ENCODE assay signal across 24 cellular contexts in genomic region chr7:2131341-2131740, GRCh38.
DNase-seq lines count a peak whose midpoint lies in the region; ATAC-seq and TF ChIP-seq lines count a peak whose summit lies in the region.
"Had no signal": no experiment of that assay in that cellular context is flagged by ENCODE, and none has a peak within 500 bp of the region (broad histone marks: within the 10 kb centered on the region; RNA-seq: fewer than 3 reads in every experiment).

No MANE protein-coding gene starts in this region.

- H3K27me3 Mint-ChIP-seq in glutamatergic neuron (ENCODE audit: unreplicated experiment), result peaks cover 5% of the 10 kb centered on the region
- H3K27me3 Mint-ChIP-seq: CD4-positive, alpha-beta T cell had no signal

- H3K9ac ChIP-seq in NT2/D1 (ENCODE audit: insufficient read length, low read depth), result no peak overlapping the region
- H3K9ac ChIP-seq: GM23248, KMS-11 had no signal

- DNase-seq in BE2C (peak; percentile 60), NT2/D1 (ENCODE audit: low read depth, low spot score) (peak; percentile 25), glutamatergic neuron (peak; percentile 66), retina (peak; percentile 34), SKM-1 (lab: John Stamatoyannopoulos, UW; ENCODE audit: unreplicated experiment) (no peak), GM20000 (ENCODE audit: low spot score) (no peak)
- no peak for DNase-seq in stimulated activated CD4-positive, alpha-beta T cell treated with anti-CD3 and anti-CD28 coated beads, Interleukin-4, amount 100 ng/mL, for 4 hours
- DNase-seq: CD4-positive, alpha-beta T cell; COR-L47; DMS79 treated with DMSO at 0.1 percent for 48 hours; GM23248; HCEC 1CT; IMR-90; NCI-H1105; NCI-H2029 treated with DMSO at 0.1 percent for 48 hours; NCI-H2171; NCI-H345; NCI-H524; NCI-H82; Peyer's patch; SJCRH30 had no signal

- H3K9me3 ChIP-seq in BE2C (no peaks in the 10 kb centered on the region), NT2/D1 (ENCODE audit: insufficient read depth, low read length) (no peaks in the 10 kb centered on the region; the same call in 1 of the 2 replicates)
- H3K9me3 ChIP-seq: Peyer's patch, SJCRH30 had no signal

- H3K36me3 ChIP-seq in BE2C, result peaks cover 13% of the 10 kb centered on the region
- H3K36me3 ChIP-seq in NT2/D1 (ENCODE audit: insufficient read depth, insufficient read length, low read length), result peaks cover 76% of the 10 kb centered on the region
- H3K36me3 ChIP-seq: SJCRH30 had no signal

- ATAC-seq in HG03139 (IDR thresholded peaks at IDR 0.05; ENCODE audit: unreplicated experiment), result no peak
- ATAC-seq: GM12878 had no signal

- H3K4me1 ChIP-seq in BE2C (peaks cover 6% of the 10 kb centered on the region), NT2/D1 (ENCODE audit: insufficient read depth, insufficient read length) (peaks cover 4% of the 10 kb centered on the region)
- H3K4me1 ChIP-seq: Peyer's patch had no signal

- H3K27ac Mint-ChIP-seq in glutamatergic neuron (ENCODE audit: unreplicated experiment), result no peak overlapping the region
- H3K27ac Mint-ChIP-seq: CD4-positive, alpha-beta T cell had no signal

- TF ChIP-seq CTCF in BE2C (IDR thresholded peaks at IDR 0.05; ENCODE audit: low read depth, low read length) (no peak), glutamatergic neuron (IDR thresholded peaks at IDR 0.05; ENCODE audit: partially characterized antibody, unreplicated experiment) (no peak), GM20000 (IDR thresholded peaks at IDR 0.05; ENCODE audit: extremely low read depth, missing control alignments) (no peak)

- peaks cover 16% of the 10 kb centered on the region for H3K9me3 Mint-ChIP-seq in glutamatergic neuron (ENCODE audit: unreplicated experiment)
- H3K9me3 Mint-ChIP-seq: CD4-positive, alpha-beta T cell had no signal

- no peaks in the 10 kb centered on the region for H3K27me3 ChIP-seq in BE2C
- no peaks in the 10 kb centered on the region for H3K27me3 ChIP-seq in NT2/D1 (ENCODE audit: insufficient read depth, insufficient read length)
- H3K27me3 ChIP-seq: Peyer's patch, SJCRH30 had no signal

- peaks cover 17% of the 10 kb centered on the region for H3K36me3 Mint-ChIP-seq in glutamatergic neuron (ENCODE audit: unreplicated experiment)

- peaks cover 42% of the 10 kb centered on the region for H3K4me1 Mint-ChIP-seq in glutamatergic neuron (ENCODE audit: low read depth, unreplicated experiment)

- H3K4me3 ChIP-seq in BE2C (ENCODE audit: low read depth, low read length) (no peak overlapping the region), NT2/D1 (ENCODE audit: insufficient read length, low read depth) (no peak overlapping the region)
- H3K4me3 ChIP-seq: GM12878, GM23248, Peyer's patch, SJCRH30 had no signal

- peak overlapping the region; percentile 40 for H3K4me3 Mint-ChIP-seq in glutamatergic neuron (ENCODE audit: unreplicated experiment)
- H3K4me3 Mint-ChIP-seq: CD4-positive, alpha-beta T cell had no signal

Comparison
In these comparisons a context has a peak if more than half of its experiments do, and no peak if none do; other contexts are left out.
1. DNase-seq: peak in BE2C (single experiment), NT2/D1 (single experiment), glutamatergic neuron (single experiment) and retina (single experiment); none in SKM-1 (single experiment), stimulated activated CD4-positive, alpha-beta T cell treated with anti-CD3 and anti-CD28 coated beads, Interleukin-4, amount 100 ng/mL, for 4 hours (0 of 2) and GM20000 (single experiment).